8 cellular contexts compared by ENCODE assay signal in the genomic region with DNA sequence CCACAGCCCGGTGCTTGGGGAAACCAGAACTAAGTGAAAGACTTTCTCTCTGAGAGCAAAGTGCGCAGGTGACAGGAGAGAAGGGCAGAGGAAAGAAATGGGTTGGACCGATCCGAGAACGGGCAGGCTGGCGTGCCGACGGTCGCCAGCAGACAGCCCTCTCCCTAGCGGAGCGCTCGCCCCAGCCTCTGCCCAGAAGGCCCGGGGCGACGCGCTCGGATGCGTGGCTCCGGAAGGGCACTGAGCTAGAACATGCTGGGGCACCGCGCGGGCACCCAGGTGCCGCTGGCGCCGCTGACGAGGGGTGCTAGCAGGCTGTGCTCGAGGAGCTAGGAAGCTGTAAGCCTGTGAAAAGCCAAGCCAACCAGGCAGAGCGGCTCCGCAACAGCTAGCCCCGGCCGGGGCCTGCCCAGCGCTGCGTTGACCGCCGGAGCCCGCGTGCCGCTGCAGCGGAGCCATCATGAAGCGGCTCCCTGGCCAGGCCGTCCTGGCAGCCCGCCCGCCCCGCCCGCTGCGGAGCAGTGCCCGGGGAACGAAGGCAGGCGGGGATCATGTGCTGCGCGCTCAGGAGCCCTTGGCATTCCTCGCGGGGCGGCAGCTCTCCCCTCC. TPM values are rescaled to one million over a fixed set of nuclear protein-coding genes. Genes with fewer than 3 reads are reported as not detected.
DNase-seq lines count a peak whose midpoint lies in the region; ATAC-seq and TF ChIP-seq lines count a peak whose summit lies in the region.

No MANE protein-coding gene starts in this region.

- POLR2A ChIA-PET in MCF 10A (lab: Yijun Ruan, JAX), result interaction anchor here (0.5 to 1.8 kb wide), 17 partner anchors 15 to 118 kb away, joined by 3 to 13 read pairs (median 3); no protein-coding TSS in a partner anchor

- BruUV-seq in MCF 10A (replicated peaks; lab: Mats Ljungman, UMichigan), result no TSS peak

- no peaks in the 10 kb centered on the region for H3K9me3 Mint-ChIP-seq in MCF 10A (ENCODE audit: unreplicated experiment)

- CTCF ChIA-PET in MCF 10A (lab: Yijun Ruan, JAX), result interaction anchor here (0.5 to 9.4 kb wide), 9 partner anchors 14 to 394 kb away, joined by 3 to 46 read pairs (median 3); partner anchors contain the start of gene RRAS2

- H3K4me2 ChIP-seq in BLaER1 treated with 17β-estradiol and CSF1 and Interleukin-3, amounts not matched to agents 10 nM and 100 nM, result peak overlapping the region; percentile 92 to 99 (median 96)

- no CpG with 5 or more reads among the region's 54 CpGs for WGBS in iPS DF 6.9 (ENCODE audit: insufficient coverage, insufficient read length)

- ATAC-seq in GM19351 (IDR thresholded peaks at IDR 0.05; ENCODE audit: unreplicated experiment) (peak; percentile 66), HG03460 (IDR thresholded peaks at IDR 0.05; ENCODE audit: unreplicated experiment) (peak; percentile 70)

- H3K27me3 Mint-ChIP-seq in MCF 10A (ENCODE audit: insufficient read depth, unreplicated experiment), result no peaks in the 10 kb centered on the region

- no peak overlapping the region for H3K27ac ChIP-seq in BLaER1 treated with 17β-estradiol and CSF1 and Interleukin-3, amounts not matched to agents 10 nM and 100 nM
- H3K27ac ChIP-seq in iPS DF 6.9 (ENCODE audit: low read length), result no peak overlapping the region

- H3K36me3 Mint-ChIP-seq in MCF 10A (ENCODE audit: insufficient read depth, unreplicated experiment), result no peaks in the 10 kb centered on the region

- H3K4me1 ChIP-seq in BLaER1 treated with 17β-estradiol and CSF1 and Interleukin-3, amounts not matched to agents 10 nM and 100 nM, result peaks cover 0 to 12% (median 8%) of the 10 kb centered on the region in 10 experiments; a peak in 10 of 20 replicates
- no peaks in the 10 kb centered on the region for H3K4me1 ChIP-seq in iPS DF 6.9 (ENCODE audit: control insufficient read depth, insufficient read depth, low read length)

- TF ChIP-seq CTCF in MCF 10A (IDR thresholded peaks at IDR 0.05; ENCODE audit: unreplicated experiment), result no peak
- no peak for TF ChIP-seq CTCF in retinal pigment epithelial cell (conservative IDR thresholded peaks at IDR 0.05; ENCODE audit: low read depth, low read length)

- H3K4me3 ChIP-seq in BLaER1 treated with 17β-estradiol and CSF1 and Interleukin-3, amounts not matched to agents 10 nM and 100 nM, result peak overlapping the region; percentile 52 to 69 (median 59)
- H3K4me3 ChIP-seq in iPS DF 6.9 (ENCODE audit: low read length) (peak overlapping the region; percentile 51), retinal pigment epithelial cell (ENCODE audit: low read length) (peak overlapping the region; percentile 49)

- H3K4me1 Mint-ChIP-seq in MCF 10A (ENCODE audit: insufficient read depth, unreplicated experiment), result peaks cover 15% of the 10 kb centered on the region

- H3K27me3 ChIP-seq in BLaER1 treated with 17β-estradiol and CSF1 and Interleukin-3, amounts not matched to agents 10 nM and 100 nM, result peaks cover 25 to 39% (median 33%) of the 10 kb centered on the region in 11 experiments
- no peaks in the 10 kb centered on the region; the same call in 1 of the 2 replicates for H3K27me3 ChIP-seq in iPS DF 6.9 (ENCODE audit: control insufficient read depth, insufficient read depth, low read length)

- H4K20me1 ChIP-seq in BLaER1 treated with 17β-estradiol and CSF1 and Interleukin-3, amounts not matched to agents 10 nM and 100 nM, result 0 out of 22 replicates have a peak, but pooled peaks cover 0 to 4% (median 0%) of the 10 kb centered on the region in 11 experiments

- H3K36me3 ChIP-seq in BLaER1 treated with 17β-estradiol and CSF1 and Interleukin-3, amounts not matched to agents 10 nM and 100 nM, result no peaks in the 10 kb centered on the region
- H3K36me3 ChIP-seq in iPS DF 6.9 (ENCODE audit: control insufficient read depth, insufficient read depth, low read length), result no peaks in the 10 kb centered on the region

- no peaks in the 10 kb centered on the region for H3K9me3 ChIP-seq in BLaER1 treated with 17β-estradiol and CSF1 and Interleukin-3, amounts not matched to agents 10 nM and 100 nM (replicated peaks in 1 of 11)
- no peaks in the 10 kb centered on the region for H3K9me3 ChIP-seq in iPS DF 6.9 (ENCODE audit: control insufficient read depth, insufficient read depth, low read length)

- H3K9ac ChIP-seq in BLaER1 treated with 17β-estradiol and CSF1 and Interleukin-3, amounts not matched to agents 10 nM and 100 nM, result peak overlapping the region; percentile 26 to 68 (median 59); a peak in 19 of 22 replicates

- intact Hi-C loops in MCF 10A (cut with micrococcal nuclease), result loop anchor here (2.0 kb wide), 1 partner anchor 74 kb away; no protein-coding TSS in a partner anchor

- DNase-seq in T-helper 2 cell (peak; percentile 7 to 75 (median 11)), MCF 10A (ENCODE audit: unreplicated experiment) (peak; percentile 73), iPS DF 6.9 (ENCODE audit: low read depth, low spot score) (no peak), retinal pigment epithelial cell (ENCODE audit: low read depth) (no peak), UCSD-AML1 (lab: John Stamatoyannopoulos, UW; ENCODE audit: unreplicated experiment) (no peak)

- peak overlapping the region; percentile 76 for H3K4me3 Mint-ChIP-seq in MCF 10A (ENCODE audit: unreplicated experiment)

- H3K27ac Mint-ChIP-seq in MCF 10A (ENCODE audit: low read depth, unreplicated experiment), result peak overlapping the region; percentile 75

RNA-seq across cellular contexts. Expression of gene RRAS2, which starts 22.1 kb away (rescaled TPM):
- 128 and 145 TPM in 2 replicates for total RNA-seq in MCF 10A (2022)

Comparison
In these comparisons a context has a peak if more than half of its experiments do, and no peak if none do; other contexts are left out.
1. DNase-seq: peak in T-helper 2 cell (5 of 5) and MCF 10A (single experiment); none in iPS DF 6.9 (single experiment), retinal pigment epithelial cell (single experiment) and UCSD-AML1 (single experiment).
2. Peak in every context shown above with its lines, with median percentiles within 50 percentile points of each other: H3K4me3 ChIP-seq.